Comparison of ENCODE assay signal across 8 cellular contexts in the genomic region with DNA sequence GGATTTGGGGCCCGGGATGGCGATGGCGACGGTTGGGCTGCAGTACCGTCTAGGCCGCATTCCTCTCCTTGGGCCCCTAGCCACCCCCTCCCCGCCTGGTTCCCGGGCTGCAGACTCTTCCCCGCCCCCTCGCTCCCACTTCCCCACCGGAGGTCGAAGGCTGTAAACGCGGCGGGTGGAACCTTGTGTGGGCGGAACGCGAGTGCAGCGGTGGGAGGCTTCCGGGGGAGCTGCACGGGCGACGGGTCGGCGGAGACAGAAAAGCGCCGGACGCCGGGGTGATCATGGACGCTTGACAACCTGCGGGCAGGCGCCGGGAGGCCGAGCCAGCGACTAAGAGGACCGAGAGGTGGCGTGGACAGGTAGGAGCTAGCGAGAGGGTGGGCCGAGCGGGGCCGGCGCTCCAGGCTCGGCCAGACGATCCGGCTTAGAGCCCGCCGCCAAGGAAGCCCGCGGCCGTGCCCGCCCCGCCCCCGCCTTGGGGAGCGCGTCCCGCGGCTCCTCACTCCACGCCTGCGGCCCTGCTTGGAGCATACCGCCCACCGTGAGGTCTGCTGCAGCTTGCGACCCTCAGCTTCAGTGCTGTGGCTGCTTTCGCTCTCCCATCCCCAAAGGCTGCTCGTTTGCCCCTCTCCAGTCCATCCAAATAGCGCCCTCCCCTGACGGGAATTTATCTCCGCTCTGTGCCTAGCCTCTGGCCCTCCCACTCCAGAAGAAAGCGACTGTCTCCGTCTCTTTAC. TPM values are rescaled to one million over a fixed set of nuclear protein-coding genes. Genes with fewer than 3 reads are reported as not detected.
DNase-seq lines count a peak whose midpoint lies in the region; ATAC-seq and TF ChIP-seq lines count a peak whose summit lies in the region.

A gene (plus strand): TSS at position 269 of the 740 bp plus-strand sequence. CDS start 2,126 bp downstream, outside the sequence.

- no peaks in the 10 kb centered on the region for H3K9me3 Mint-ChIP-seq in nephron
- no peaks in the 10 kb centered on the region for H3K9me3 Mint-ChIP-seq in stimulated activated naive CD8-positive, alpha-beta T cell treated with anti-CD3 and anti-CD28 coated beads, Interleukin-15, Interleukin-2, amounts not matched to agents 100 ng/mL and 50 ng/mL, for 24 hours

- ATAC-seq in GM21786 (IDR thresholded peaks at IDR 0.05; ENCODE audit: unreplicated experiment) = peak; percentile 57

- H3K4me3 ChIP-seq in fibroblast of the aortic adventitia (ENCODE audit: low read depth, low read length) = peak within 1 kb of the TSS; percentile 99

- peaks cover 55% of the 10 kb centered on the region for H3K4me1 Mint-ChIP-seq in nephron
- peaks cover 75% of the 10 kb centered on the region for H3K4me1 Mint-ChIP-seq in stimulated activated naive CD8-positive, alpha-beta T cell treated with anti-CD3 and anti-CD28 coated beads, Interleukin-15, Interleukin-2, amounts not matched to agents 100 ng/mL and 50 ng/mL, for 24 hours (ENCODE audit: low read depth)

- H3K27ac Mint-ChIP-seq in nephron = peak within 1 kb of the TSS; percentile 94 to 98 (median 98)
- H3K27ac Mint-ChIP-seq in stimulated activated naive CD8-positive, alpha-beta T cell treated with anti-CD3 and anti-CD28 coated beads, Interleukin-15, Interleukin-2, amounts not matched to agents 100 ng/mL and 50 ng/mL, for 24 hours = peak within 1 kb of the TSS; percentile 86

- H3K4me3 Mint-ChIP-seq in nephron = peak within 1 kb of the TSS; percentile 92 to 95 (median 93)
- H3K4me3 Mint-ChIP-seq in stimulated activated naive CD8-positive, alpha-beta T cell treated with anti-CD3 and anti-CD28 coated beads, Interleukin-15, Interleukin-2, amounts not matched to agents 100 ng/mL and 50 ng/mL, for 24 hours = peak within 1 kb of the TSS; percentile 93

- H3K27me3 Mint-ChIP-seq in nephron (ENCODE audit: low read depth) = no peaks in the 10 kb centered on the region
- H3K27me3 Mint-ChIP-seq in stimulated activated naive CD8-positive, alpha-beta T cell treated with anti-CD3 and anti-CD28 coated beads, Interleukin-15, Interleukin-2, amounts not matched to agents 100 ng/mL and 50 ng/mL, for 24 hours = no peaks in the 10 kb centered on the region

- TF ChIP-seq POLR2A in Raji (IDR thresholded peaks at IDR 0.05; ENCODE audit: insufficient read depth, low read depth, low read length) = peak; percentile 62

- peak; percentile 60 for TF ChIP-seq CTCF in LNCAP (IDR thresholded peaks at IDR 0.05)
- TF ChIP-seq CTCF in fibroblast of the aortic adventitia (IDR thresholded peaks at IDR 0.05; ENCODE audit: insufficient read depth, low read length) = peak; percentile 55
- peak; percentile 18 to 50 (median 35) for TF ChIP-seq CTCF in nephron (IDR thresholded peaks at IDR 0.05; ENCODE audit: unreplicated experiment in 3 of 3)

- peaks cover 20% of the 10 kb centered on the region for H3K36me3 Mint-ChIP-seq in nephron (ENCODE audit: low read depth)
- H3K36me3 Mint-ChIP-seq in stimulated activated naive CD8-positive, alpha-beta T cell treated with anti-CD3 and anti-CD28 coated beads, Interleukin-15, Interleukin-2, amounts not matched to agents 100 ng/mL and 50 ng/mL, for 24 hours (ENCODE audit: low read depth) = peaks cover 25% of the 10 kb centered on the region

- DNase-seq in DMS79 (lab: John Stamatoyannopoulos, UW) = peak; percentile 67
- peak; percentile 76 for DNase-seq in activated T-helper 9 cell treated with anti-CD3 and anti-CD28 coated beads, Interleukin-2, amount 50 U/mL, for 16 hours (ENCODE audit: low read depth)
- peak; percentile 77 for DNase-seq in fibroblast of the aortic adventitia (ENCODE audit: low read depth)

RNA-seq across cellular contexts. Expression of the gene that starts here (rescaled TPM):
- 15.4 and 22.2 TPM in 2 replicates for total RNA-seq in fibroblast of the aortic adventitia (ENCODE audit: low replicate concordance)

Comparison
In these comparisons a context has a peak if more than half of its experiments do, and no peak if none do; other contexts are left out.
1. Peak in every context shown above with its lines: DNase-seq, ATAC-seq and H3K4me3 ChIP-seq.